Comparison of ENCODE assay signal across 1 cellular context in the genomic region with DNA sequence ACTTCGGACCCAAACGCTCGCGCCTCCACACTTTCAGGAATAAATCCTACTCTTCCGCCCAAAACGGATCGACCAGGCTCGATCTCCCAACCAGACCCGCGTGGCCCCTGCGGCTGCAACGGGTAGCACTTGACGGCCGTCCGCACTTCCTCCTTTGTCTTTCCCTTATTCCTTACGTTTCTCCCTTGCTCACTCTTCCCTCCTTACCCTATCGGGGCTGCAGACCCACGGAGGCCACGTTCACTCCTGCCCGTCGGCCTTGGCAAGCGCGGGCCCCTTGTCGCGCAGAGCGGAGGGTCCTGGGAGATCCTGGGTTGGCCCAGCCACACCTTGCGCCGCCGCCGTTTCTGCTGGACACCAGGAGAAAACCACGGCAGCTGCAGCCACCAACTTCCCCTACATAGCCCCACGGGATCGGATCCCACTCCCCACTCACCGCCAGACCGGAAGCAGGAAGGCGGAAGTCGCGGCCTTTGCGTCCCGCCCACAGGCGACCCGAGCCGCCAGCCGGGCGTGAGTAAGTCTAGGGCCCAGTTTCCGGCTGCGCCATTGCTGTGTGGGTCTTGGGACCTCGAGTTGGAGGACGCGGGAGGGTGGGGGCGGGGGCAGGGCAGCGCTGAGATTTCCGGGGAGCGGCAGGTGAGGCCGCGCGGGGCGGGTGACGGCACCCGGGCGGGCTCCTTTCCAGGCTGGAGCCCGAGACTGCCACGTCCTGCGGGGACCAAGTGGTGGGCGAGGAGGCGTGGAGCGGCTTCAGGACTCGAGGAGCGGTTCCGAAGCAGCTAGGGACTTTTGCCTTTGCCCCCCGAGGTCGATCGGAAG.
TF ChIP-seq lines count a peak whose summit lies in the region.

A gene with protein sequence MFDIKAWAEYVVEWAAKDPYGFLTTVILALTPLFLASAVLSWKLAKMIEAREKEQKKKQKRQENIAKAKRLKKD (minus strand): TSS at position 459 of the 822 bp plus-strand sequence. CDS start 2,297 bp downstream, outside the sequence.

TF ChIP-seq in HepG2, 621 proteins besides CTCF, POLR2A, EP300 and RAD21 (continued from another document and continues in another):
- TF ChIP-seq, protein P1, sequence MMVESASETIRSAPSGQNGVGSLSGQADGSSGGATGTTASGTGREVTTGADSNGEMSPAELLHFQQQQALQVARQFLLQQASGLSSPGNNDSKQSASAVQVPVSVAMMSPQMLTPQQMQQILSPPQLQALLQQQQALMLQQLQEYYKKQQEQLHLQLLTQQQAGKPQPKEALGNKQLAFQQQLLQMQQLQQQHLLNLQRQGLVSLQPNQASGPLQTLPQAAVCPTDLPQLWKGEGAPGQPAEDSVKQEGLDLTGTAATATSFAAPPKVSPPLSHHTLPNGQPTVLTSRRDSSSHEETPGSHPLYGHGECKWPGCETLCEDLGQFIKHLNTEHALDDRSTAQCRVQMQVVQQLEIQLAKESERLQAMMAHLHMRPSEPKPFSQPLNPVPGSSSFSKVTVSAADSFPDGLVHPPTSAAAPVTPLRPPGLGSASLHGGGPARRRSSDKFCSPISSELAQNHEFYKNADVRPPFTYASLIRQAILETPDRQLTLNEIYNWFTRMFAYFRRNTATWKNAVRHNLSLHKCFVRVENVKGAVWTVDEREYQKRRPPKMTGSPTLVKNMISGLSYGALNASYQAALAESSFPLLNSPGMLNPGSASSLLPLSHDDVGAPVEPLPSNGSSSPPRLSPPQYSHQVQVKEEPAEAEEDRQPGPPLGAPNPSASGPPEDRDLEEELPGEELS (CRISPR knock-in tag; IDR thresholded peaks at IDR 0.05), result peak; percentile 10; the same call in 1 of the 2 replicates
- TF ChIP-seq IRX3 (CRISPR knock-in tag; IDR thresholded peaks at IDR 0.05; ENCODE audit: borderline replicate concordance, low read depth) (no peak; the same call in none of the 2 replicates), ZNF34 (CRISPR knock-in tag; IDR thresholded peaks at IDR 0.05; ENCODE audit: borderline replicate concordance) (peak; percentile 27; the same call in 1 of the 2 replicates), RAD51 (IDR thresholded peaks at IDR 0.05; ENCODE audit: borderline replicate concordance) (no peak), AKAP8 (CRISPR knock-in tag; IDR thresholded peaks at IDR 0.05) (peak; percentile 26; the same call in 1 of the 2 replicates), ZNF83 (CRISPR knock-in tag; IDR thresholded peaks at IDR 0.05; ENCODE audit: borderline replicate concordance) (0 out of 2 replicates have a peak, but pooled peaks have one; percentile 45), ZFP82 (CRISPR knock-in tag; IDR thresholded peaks at IDR 0.05; ENCODE audit: borderline replicate concordance) (peak; percentile 91; the same call in 1 of the 2 replicates), ZBTB20 (CRISPR knock-in tag; IDR thresholded peaks at IDR 0.05; ENCODE audit: borderline replicate concordance, low read depth) (peak; percentile 81; the same call in 1 of the 2 replicates), STAT5B (CRISPR knock-in tag; IDR thresholded peaks at IDR 0.05) (no peak), ESRRA (CRISPR knock-in tag; IDR thresholded peaks at IDR 0.05; ENCODE audit: low read depth) (no peak; the same call in 1 of the 2 replicates), SMARCC2 (IDR thresholded peaks at IDR 0.05) (no peak), RNF219 (CRISPR knock-in tag; IDR thresholded peaks at IDR 0.05) (no peak), CCAR2 (optimal IDR thresholded peaks at IDR 0.05; ENCODE audit: low read depth, low read length) (no peak), NFKBIZ (CRISPR knock-in tag; IDR thresholded peaks at IDR 0.05) (peak; percentile 49; the same call in 1 of the 2 replicates), ZFP41 (CRISPR knock-in tag; IDR thresholded peaks at IDR 0.05; ENCODE audit: borderline replicate concordance) (peak; percentile 61; the same call in 1 of the 2 replicates), ZNF567 (CRISPR knock-in tag; IDR thresholded peaks at IDR 0.05; ENCODE audit: borderline replicate concordance) (no peak; the same call in 1 of the 2 replicates), ZNF292 (CRISPR knock-in tag; IDR thresholded peaks at IDR 0.05; ENCODE audit: borderline replicate concordance, low read depth) (peak; percentile 15; the same call in 1 of the 2 replicates), ARID4A (CRISPR knock-in tag; IDR thresholded peaks at IDR 0.05; ENCODE audit: borderline replicate concordance) (peak; percentile 89), PRDM15 (CRISPR knock-in tag; IDR thresholded peaks at IDR 0.05) (peak; percentile 52), NFIC (IDR thresholded peaks at IDR 0.05; ENCODE audit: low read length) (no peak), HNRNPH1 (optimal IDR thresholded peaks at IDR 0.05; ENCODE audit: low read depth, low read length) (no peak), SMARCE1 (IDR thresholded peaks at IDR 0.05; ENCODE audit: borderline replicate concordance) (no peak), HCFC1 (IDR thresholded peaks at IDR 0.05; ENCODE audit: low read depth, low read length) (peak; percentile 37; the same call in 1 of the 2 replicates), POGZ (CRISPR knock-in tag; IDR thresholded peaks at IDR 0.05) (peak; percentile 96), ZNF564 (CRISPR knock-in tag; IDR thresholded peaks at IDR 0.05) (peak; percentile 74; the same call in 1 of the 2 replicates), TBX3 (IDR thresholded peaks at IDR 0.05; ENCODE audit: borderline replicate concordance) (no peak), NCOA2 (CRISPR knock-in tag; IDR thresholded peaks at IDR 0.05) (no peak; the same call in 1 of the 2 replicates), KDM6A (CRISPR knock-in tag; IDR thresholded peaks at IDR 0.05; ENCODE audit: low read depth) (no peak), ZNF160 (CRISPR knock-in tag; IDR thresholded peaks at IDR 0.05) (peak; percentile 79), DNMT1 (CRISPR knock-in tag; IDR thresholded peaks at IDR 0.05) (0 out of 2 replicates have a peak, but pooled peaks have one; percentile 27), HNRNPL (IDR thresholded peaks at IDR 0.05; ENCODE audit: low read depth, low read length) (peak; percentile 47; the same call in 1 of the 2 replicates), FOXO1 (CRISPR knock-in tag; IDR thresholded peaks at IDR 0.05) (no peak), FOXA1 (IDR thresholded peaks at IDR 0.05) (no peak), FOXA1 (CRISPR knock-in tag; IDR thresholded peaks at IDR 0.05) (no peak), SOX5 (CRISPR knock-in tag; IDR thresholded peaks at IDR 0.05; ENCODE audit: borderline replicate concordance) (peak; percentile 27; the same call in 1 of the 2 replicates), MTF2 (CRISPR knock-in tag; IDR thresholded peaks at IDR 0.05; ENCODE audit: borderline replicate concordance) (no peak), RORA (CRISPR knock-in tag; IDR thresholded peaks at IDR 0.05) (no peak), HDAC2 (CRISPR knock-in tag; IDR thresholded peaks at IDR 0.05) (peak; percentile 40; the same call in 1 of the 2 replicates), ZNF652 (CRISPR knock-in tag; IDR thresholded peaks at IDR 0.05; ENCODE audit: borderline replicate concordance, low read depth) (no peak), KMT2B (CRISPR knock-in tag; IDR thresholded peaks at IDR 0.05) (peak; percentile 95), LCORL (IDR thresholded peaks at IDR 0.05) (no peak), LCORL (CRISPR knock-in tag; IDR thresholded peaks at IDR 0.05) (peak; percentile 89), ZNF549 (CRISPR knock-in tag; IDR thresholded peaks at IDR 0.05) (no peak), ATAD3A (CRISPR knock-in tag; IDR thresholded peaks at IDR 0.05) (no peak), HOXA3 (CRISPR knock-in tag; IDR thresholded peaks at IDR 0.05) (peak; percentile 92)
- TF ChIP-seq, protein P2, sequence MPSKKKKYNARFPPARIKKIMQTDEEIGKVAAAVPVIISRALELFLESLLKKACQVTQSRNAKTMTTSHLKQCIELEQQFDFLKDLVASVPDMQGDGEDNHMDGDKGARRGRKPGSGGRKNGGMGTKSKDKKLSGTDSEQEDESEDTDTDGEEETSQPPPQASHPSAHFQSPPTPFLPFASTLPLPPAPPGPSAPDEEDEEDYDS (CRISPR knock-in tag; IDR thresholded peaks at IDR 0.05), result peak; percentile 63; the same call in 1 of the 2 replicates
- TF ChIP-seq, protein P3, sequence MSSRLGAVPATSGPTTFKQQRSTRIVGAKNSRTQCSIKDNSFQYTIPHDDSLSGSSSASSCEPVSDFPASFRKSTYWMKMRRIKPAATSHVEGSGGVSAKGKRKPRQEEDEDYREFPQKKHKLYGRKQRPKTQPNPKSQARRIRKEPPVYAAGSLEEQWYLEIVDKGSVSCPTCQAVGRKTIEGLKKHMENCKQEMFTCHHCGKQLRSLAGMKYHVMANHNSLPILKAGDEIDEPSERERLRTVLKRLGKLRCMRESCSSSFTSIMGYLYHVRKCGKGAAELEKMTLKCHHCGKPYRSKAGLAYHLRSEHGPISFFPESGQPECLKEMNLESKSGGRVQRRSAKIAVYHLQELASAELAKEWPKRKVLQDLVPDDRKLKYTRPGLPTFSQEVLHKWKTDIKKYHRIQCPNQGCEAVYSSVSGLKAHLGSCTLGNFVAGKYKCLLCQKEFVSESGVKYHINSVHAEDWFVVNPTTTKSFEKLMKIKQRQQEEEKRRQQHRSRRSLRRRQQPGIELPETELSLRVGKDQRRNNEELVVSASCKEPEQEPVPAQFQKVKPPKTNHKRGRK (CRISPR knock-in tag; IDR thresholded peaks at IDR 0.05), result no peak
- TF ChIP-seq, protein P4, sequence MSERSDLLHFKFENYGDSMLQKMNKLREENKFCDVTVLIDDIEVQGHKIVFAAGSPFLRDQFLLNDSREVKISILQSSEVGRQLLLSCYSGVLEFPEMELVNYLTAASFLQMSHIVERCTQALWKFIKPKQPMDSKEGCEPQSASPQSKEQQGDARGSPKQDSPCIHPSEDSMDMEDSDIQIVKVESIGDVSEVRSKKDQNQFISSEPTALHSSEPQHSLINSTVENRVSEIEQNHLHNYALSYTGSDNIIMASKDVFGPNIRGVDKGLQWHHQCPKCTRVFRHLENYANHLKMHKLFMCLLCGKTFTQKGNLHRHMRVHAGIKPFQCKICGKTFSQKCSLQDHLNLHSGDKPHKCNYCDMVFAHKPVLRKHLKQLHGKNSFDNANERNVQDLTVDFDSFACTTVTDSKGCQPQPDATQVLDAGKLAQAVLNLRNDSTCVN (CRISPR knock-in tag; IDR thresholded peaks at IDR 0.05; ENCODE audit: borderline replicate concordance), result no peak; the same call in 1 of the 2 replicates
